In the genomic region with DNA sequence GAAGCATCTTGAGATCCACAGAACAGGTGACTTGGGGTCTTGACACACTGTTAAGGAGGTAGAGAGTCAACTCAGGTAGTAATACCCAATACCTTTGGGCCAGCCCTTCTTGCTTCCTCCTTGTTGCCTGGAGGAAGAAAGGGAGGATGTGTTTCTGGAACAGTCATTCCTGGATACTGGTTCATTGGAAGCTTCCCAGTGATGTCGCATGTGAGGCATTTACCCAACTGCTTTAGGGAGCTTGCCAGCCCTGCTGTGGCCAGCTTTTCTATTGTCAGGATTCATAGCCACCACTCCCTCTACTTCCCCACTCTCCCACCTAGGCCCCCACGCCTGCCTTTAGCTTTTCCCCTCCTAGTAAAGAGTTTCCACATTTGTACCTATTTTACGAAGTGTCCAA, we compare ENCODE assay signal across 23 cellular contexts.
DNase-seq lines count a peak whose midpoint lies in the region; ATAC-seq, FAIRE-seq and TF ChIP-seq lines count a peak whose summit lies in the region.
"Had no signal": no experiment of that assay in that cellular context is flagged by ENCODE, and none has a peak within 500 bp of the region (broad histone marks: within the 10 kb centered on the region; RNA-seq: fewer than 3 reads in every experiment).

No MANE protein-coding gene starts in this region.

- no peak overlapping the region for H3K4me3 ChIP-seq in fibroblast of pulmonary artery (replicated peaks; ENCODE audit: low read depth, low read length)
- H3K4me3 ChIP-seq in upper lobe of left lung = no peak overlapping the region
- H3K4me3 ChIP-seq: BLaER1 treated with 17β-estradiol and CSF1 and Interleukin-3, amounts not matched to agents 10 nM and 100 nM; K562 had no signal

- no peak for FAIRE-seq in GM12891 (lab: Jason Lieb, UNC)
- FAIRE-seq: GM19239, K562 had no signal

- TF ChIP-seq CTCF in fibroblast of pulmonary artery (IDR thresholded peaks at IDR 0.05; ENCODE audit: low read length, missing control alignments) = no peak
- TF ChIP-seq CTCF in upper lobe of left lung (IDR thresholded peaks at IDR 0.05) = no peak

- DNase-seq in GM03348 (ENCODE audit: low spot score) = peak; percentile 5
- DNase-seq in NCI-H226 = peak; percentile 46
- peak; percentile 10 for DNase-seq in fibroblast of pulmonary artery (ENCODE audit: low read depth)
- peak; percentile 59 for DNase-seq in myocyte (ENCODE audit: low read depth)
- no peak for DNase-seq in SHP77 (lab: John Stamatoyannopoulos, UW)
- DNase-seq in upper lobe of left lung = no peak
- no peak for DNase-seq in GM12891 (ENCODE audit: insufficient read length, low spot score)
- DNase-seq: Caco-2; CD4-positive, alpha-beta memory T cell; DMS 273 treated with DMSO at 0.1 percent for 48 hours; DMS79 treated with DMSO at 0.1 percent for 48 hours; NCI-H1105; NCI-H146; NCI-H2029; NCI-H2227 treated with DMSO at 0.1 percent for 48 hours; NCI-H524; NCI-H82 had no signal

- no peak for TF ChIP-seq EP300 in upper lobe of left lung (IDR thresholded peaks at IDR 0.05)

- no peak for ATAC-seq in upper lobe of left lung (ENCODE audit: low FRiP score in 2 of 2)
- ATAC-seq in GM19351 (IDR thresholded peaks at IDR 0.05; ENCODE audit: unreplicated experiment) = no peak
- ATAC-seq: K562, Panc1, SK-N-SH treated with all-trans-retinoic acid at 6 μM for 48 hours had no signal

- WGBS in upper lobe of left lung, 2 donors = 76 to 79% methylated on average over 3 of the region's 3 CpGs

- H3K9me3 ChIP-seq in upper lobe of left lung = peaks cover 0 to 3% (median 0%) of the 10 kb centered on the region in 4 donors
- H3K9me3 ChIP-seq: Caco-2 had no signal

- H3K4me1 ChIP-seq in upper lobe of left lung = no peaks in the 10 kb centered on the region
- H3K4me1 ChIP-seq: BLaER1 treated with 17β-estradiol and CSF1 and Interleukin-3, amounts not matched to agents 10 nM and 100 nM; Caco-2 had no signal

- no peak overlapping the region for H3K27ac ChIP-seq in upper lobe of left lung
- H3K27ac ChIP-seq: BLaER1 treated with 17β-estradiol and CSF1 and Interleukin-3, amounts not matched to agents 10 nM and 100 nM had no signal

- H3K27me3 ChIP-seq in upper lobe of left lung = no peaks in the 10 kb centered on the region

- H3K36me3 ChIP-seq in upper lobe of left lung = no peaks in the 10 kb centered on the region
- H3K36me3 ChIP-seq: BLaER1 treated with 17β-estradiol and CSF1 and Interleukin-3, amounts not matched to agents 10 nM and 100 nM had no signal

- no peak for TF ChIP-seq POLR2A in upper lobe of left lung (IDR thresholded peaks at IDR 0.05)
- TF ChIP-seq POLR2A in GM12891 (IDR thresholded peaks at IDR 0.05; ENCODE audit: low read depth, low read length) = no peak

TF ChIP-seq in GM12891, 5 proteins besides CTCF, POLR2A, EP300 and RAD21:
- TF ChIP-seq PAX5 (IDR thresholded peaks at IDR 0.05; ENCODE audit: insufficient read depth, low read length, severe bottlenecking) (no peak), POLR2AphosphoS5 (IDR thresholded peaks at IDR 0.05; ENCODE audit: low read depth, low read length) (no peak), POU2F2 (IDR thresholded peaks at IDR 0.05; ENCODE audit: low read depth, low read length) (no peak), SPI1 (IDR thresholded peaks at IDR 0.05; ENCODE audit: low read depth, low read length) (no peak), TAF1 (IDR thresholded peaks at IDR 0.05; ENCODE audit: low read depth, low read length) (no peak)

Comparison
In these comparisons a context has a peak if more than half of its experiments do, and no peak if none do; other contexts are left out.
1. DNase-seq: peak in GM03348 (single experiment), NCI-H226 (single experiment), fibroblast of pulmonary artery (single experiment) and myocyte (single experiment); none in SHP77 (0 of 2), upper lobe of left lung (0 of 2) and GM12891 (single experiment).